1 cellular context compared by ENCODE assay signal in the genomic region with DNA sequence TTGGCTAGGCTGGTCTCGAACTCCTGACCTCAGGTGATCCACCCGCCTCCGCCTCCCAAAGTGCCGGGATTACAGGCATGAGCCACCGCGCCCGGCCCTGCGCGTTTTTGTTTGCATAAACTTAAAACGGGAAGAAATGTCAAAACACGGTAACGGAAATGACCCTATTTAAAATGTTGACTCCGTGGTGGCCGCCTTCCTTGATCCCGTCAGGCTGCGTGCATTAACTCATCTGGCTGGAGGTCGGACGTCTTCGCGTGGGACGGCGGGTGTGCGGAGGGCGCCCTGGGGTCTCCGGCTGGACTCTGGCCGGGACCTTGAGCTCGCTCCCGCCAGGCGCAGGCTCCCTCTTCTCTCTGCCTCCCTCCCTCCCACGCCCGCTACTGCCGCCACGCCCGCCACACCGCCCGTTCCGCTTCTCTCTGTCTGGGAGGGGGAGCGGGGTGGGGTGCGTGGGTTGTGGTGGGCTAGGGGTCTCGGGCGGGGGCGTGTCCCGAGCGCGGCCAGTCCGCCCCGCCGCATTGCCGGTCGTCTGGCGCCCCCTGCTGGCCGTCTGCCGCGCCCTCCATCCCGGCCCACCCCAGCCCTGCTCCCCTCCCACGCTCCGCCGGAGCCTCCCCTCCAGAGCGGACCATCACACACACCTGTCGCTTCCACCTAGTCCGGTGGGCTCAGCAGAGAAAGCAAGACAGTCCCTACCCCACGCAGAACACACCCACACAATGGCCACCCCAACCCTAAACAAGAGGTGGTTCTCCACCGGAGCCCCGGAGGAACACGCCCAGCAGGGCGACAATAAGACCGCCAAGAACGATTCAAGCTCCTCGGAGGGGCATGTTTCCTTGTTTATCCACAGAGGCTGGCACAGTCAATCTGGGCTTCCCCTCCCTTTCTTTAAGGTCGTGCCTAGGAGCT.
A peak's percentile ranks its signal among the peaks of the same experiment; 100 is the strongest.
TF ChIP-seq lines count a peak whose summit lies in the region.

No MANE protein-coding gene starts in this region.

TF ChIP-seq in HepG2, 621 proteins besides CTCF, POLR2A, EP300 and RAD21 (continued from another document and continues in another):
- TF ChIP-seq, protein P1, sequence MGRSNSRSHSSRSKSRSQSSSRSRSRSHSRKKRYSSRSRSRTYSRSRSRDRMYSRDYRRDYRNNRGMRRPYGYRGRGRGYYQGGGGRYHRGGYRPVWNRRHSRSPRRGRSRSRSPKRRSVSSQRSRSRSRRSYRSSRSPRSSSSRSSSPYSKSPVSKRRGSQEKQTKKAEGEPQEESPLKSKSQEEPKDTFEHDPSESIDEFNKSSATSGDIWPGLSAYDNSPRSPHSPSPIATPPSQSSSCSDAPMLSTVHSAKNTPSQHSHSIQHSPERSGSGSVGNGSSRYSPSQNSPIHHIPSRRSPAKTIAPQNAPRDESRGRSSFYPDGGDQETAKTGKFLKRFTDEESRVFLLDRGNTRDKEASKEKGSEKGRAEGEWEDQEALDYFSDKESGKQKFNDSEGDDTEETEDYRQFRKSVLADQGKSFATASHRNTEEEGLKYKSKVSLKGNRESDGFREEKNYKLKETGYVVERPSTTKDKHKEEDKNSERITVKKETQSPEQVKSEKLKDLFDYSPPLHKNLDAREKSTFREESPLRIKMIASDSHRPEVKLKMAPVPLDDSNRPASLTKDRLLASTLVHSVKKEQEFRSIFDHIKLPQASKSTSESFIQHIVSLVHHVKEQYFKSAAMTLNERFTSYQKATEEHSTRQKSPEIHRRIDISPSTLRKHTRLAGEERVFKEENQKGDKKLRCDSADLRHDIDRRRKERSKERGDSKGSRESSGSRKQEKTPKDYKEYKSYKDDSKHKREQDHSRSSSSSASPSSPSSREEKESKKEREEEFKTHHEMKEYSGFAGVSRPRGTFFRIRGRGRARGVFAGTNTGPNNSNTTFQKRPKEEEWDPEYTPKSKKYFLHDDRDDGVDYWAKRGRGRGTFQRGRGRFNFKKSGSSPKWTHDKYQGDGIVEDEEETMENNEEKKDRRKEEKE (IDR thresholded peaks at IDR 0.05), result no peak
- peak; percentile 41; the same call in 1 of the 2 replicates for TF ChIP-seq ZNF816 (CRISPR knock-in tag; IDR thresholded peaks at IDR 0.05; ENCODE audit: borderline replicate concordance)
- 0 out of 2 replicates have a peak, but pooled peaks have one; percentile 40 for TF ChIP-seq ZSCAN29 (CRISPR knock-in tag; conservative IDR thresholded peaks at IDR 0.05)
- no peak for TF ChIP-seq SP140L (CRISPR knock-in tag; IDR thresholded peaks at IDR 0.05; ENCODE audit: borderline replicate concordance)
- TF ChIP-seq FOSL1 (CRISPR knock-in tag; IDR thresholded peaks at IDR 0.05; ENCODE audit: borderline replicate concordance), result no peak
- no peak for TF ChIP-seq ARNT2 (CRISPR knock-in tag; IDR thresholded peaks at IDR 0.05; ENCODE audit: low read depth)
- TF ChIP-seq ZNF737 (CRISPR knock-in tag; IDR thresholded peaks at IDR 0.05; ENCODE audit: borderline replicate concordance), result no peak
- TF ChIP-seq ZFYVE20 (CRISPR knock-in tag; IDR thresholded peaks at IDR 0.05; ENCODE audit: borderline replicate concordance, low read depth), result no peak
- no peak for TF ChIP-seq NR1H2 (CRISPR knock-in tag; IDR thresholded peaks at IDR 0.05; ENCODE audit: borderline replicate concordance, low read depth)
- TF ChIP-seq RFX1 (IDR thresholded peaks at IDR 0.05), result no peak
- TF ChIP-seq REPIN1 (CRISPR knock-in tag; IDR thresholded peaks at IDR 0.05; ENCODE audit: borderline replicate concordance, low read depth), result 0 out of 2 replicates have a peak, but pooled peaks have one; percentile 48
- TF ChIP-seq, protein P2, sequence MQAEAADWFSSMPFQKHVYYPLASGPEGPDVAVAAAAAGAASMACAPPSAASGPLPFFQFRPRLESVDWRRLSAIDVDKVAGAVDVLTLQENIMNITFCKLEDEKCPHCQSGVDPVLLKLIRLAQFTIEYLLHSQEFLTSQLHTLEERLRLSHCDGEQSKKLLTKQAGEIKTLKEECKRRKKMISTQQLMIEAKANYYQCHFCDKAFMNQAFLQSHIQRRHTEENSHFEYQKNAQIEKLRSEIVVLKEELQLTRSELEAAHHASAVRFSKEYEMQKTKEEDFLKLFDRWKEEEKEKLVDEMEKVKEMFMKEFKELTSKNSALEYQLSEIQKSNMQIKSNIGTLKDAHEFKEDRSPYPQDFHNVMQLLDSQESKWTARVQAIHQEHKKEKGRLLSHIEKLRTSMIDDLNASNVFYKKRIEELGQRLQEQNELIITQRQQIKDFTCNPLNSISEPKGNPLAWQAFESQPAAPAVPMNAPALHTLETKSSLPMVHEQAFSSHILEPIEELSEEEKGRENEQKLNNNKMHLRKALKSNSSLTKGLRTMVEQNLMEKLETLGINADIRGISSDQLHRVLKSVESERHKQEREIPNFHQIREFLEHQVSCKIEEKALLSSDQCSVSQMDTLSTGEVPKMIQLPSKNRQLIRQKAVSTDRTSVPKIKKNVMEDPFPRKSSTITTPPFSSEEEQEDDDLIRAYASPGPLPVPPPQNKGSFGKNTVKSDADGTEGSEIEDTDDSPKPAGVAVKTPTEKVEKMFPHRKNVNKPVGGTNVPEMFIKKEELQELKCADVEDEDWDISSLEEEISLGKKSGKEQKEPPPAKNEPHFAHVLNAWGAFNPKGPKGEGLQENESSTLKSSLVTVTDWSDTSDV (CRISPR knock-in tag; IDR thresholded peaks at IDR 0.05), result no peak
- TF ChIP-seq NFKBIZ (CRISPR knock-in tag; IDR thresholded peaks at IDR 0.05), result no peak
- TF ChIP-seq, protein P3, sequence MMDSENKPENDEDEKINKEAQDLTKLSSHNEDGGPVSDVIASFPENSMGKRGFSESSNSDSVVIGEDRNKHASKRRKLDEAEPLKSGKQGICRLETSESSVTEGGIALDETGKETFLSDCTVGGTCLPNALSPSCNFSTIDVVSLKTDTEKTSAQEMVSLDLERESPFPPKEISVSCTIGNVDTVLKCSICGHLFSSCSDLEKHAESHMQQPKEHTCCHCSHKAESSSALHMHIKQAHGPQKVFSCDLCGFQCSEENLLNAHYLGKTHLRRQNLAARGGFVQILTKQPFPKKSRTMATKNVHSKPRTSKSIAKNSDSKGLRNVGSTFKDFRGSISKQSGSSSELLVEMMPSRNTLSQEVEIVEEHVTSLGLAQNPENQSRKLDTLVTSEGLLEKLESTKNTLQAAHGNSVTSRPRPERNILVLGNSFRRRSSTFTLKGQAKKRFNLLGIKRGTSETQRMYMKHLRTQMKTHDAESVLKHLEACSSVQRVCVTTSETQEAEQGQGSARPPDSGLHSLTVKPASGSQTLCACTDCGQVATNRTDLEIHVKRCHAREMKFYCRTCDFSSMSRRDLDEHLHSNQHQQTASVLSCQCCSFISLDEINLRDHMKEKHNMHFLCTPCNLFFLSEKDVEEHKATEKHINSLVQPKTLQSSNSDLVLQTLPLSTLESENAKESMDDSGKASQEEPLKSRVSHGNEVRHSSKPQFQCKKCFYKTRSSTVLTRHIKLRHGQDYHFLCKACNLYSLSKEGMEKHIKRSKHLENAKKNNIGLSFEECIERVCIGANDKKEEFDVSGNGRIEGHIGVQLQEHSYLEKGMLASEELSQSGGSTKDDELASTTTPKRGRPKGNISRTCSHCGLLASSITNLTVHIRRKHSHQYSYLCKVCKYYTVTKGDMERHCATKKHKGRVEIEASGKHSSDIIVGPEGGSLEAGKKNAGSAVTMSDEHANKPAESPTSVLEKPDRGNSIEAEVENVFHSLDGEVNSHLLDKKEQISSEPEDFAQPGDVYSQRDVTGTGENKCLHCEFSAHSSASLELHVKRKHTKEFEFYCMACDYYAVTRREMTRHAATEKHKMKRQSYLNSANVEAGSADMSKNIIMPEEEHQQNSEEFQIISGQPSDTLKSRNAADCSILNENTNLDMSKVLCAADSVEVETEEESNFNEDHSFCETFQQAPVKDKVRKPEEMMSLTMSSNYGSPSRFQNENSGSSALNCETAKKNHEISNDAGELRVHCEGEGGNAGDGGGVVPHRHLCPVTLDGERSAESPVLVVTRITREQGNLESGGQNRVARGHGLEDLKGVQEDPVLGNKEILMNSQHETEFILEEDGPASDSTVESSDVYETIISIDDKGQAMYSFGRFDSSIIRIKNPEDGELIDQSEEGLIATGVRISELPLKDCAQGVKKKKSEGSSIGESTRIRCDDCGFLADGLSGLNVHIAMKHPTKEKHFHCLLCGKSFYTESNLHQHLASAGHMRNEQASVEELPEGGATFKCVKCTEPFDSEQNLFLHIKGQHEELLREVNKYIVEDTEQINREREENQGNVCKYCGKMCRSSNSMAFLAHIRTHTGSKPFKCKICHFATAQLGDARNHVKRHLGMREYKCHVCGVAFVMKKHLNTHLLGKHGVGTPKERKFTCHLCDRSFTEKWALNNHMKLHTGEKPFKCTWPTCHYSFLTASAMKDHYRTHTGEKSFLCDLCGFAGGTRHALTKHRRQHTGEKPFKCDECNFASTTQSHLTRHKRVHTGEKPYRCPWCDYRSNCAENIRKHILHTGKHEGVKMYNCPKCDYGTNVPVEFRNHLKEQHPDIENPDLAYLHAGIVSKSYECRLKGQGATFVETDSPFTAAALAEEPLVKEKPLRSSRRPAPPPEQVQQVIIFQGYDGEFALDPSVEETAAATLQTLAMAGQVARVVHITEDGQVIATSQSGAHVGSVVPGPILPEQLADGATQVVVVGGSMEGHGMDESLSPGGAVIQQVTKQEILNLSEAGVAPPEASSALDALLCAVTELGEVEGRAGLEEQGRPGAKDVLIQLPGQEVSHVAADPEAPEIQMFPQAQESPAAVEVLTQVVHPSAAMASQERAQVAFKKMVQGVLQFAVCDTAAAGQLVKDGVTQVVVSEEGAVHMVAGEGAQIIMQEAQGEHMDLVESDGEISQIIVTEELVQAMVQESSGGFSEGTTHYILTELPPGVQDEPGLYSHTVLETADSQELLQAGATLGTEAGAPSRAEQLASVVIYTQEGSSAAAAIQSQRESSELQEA (CRISPR knock-in tag; IDR thresholded peaks at IDR 0.05; ENCODE audit: not compliant biosample characterization), result no peak
- TF ChIP-seq, protein P4, sequence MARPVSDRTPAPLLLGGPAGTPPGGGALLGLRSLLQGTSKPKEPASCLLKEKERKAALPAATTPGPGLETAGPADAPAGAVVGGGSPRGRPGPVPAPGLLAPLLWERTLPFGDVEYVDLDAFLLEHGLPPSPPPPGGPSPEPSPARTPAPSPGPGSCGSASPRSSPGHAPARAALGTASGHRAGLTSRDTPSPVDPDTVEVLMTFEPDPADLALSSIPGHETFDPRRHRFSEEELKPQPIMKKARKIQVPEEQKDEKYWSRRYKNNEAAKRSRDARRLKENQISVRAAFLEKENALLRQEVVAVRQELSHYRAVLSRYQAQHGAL (CRISPR knock-in tag; IDR thresholded peaks at IDR 0.05; ENCODE audit: not compliant biosample characterization), result no peak
- TF ChIP-seq EED (CRISPR knock-in tag; IDR thresholded peaks at IDR 0.05), result no peak
- no peak for TF ChIP-seq ZNF468 (CRISPR knock-in tag; IDR thresholded peaks at IDR 0.05)
- TF ChIP-seq, protein P5, sequence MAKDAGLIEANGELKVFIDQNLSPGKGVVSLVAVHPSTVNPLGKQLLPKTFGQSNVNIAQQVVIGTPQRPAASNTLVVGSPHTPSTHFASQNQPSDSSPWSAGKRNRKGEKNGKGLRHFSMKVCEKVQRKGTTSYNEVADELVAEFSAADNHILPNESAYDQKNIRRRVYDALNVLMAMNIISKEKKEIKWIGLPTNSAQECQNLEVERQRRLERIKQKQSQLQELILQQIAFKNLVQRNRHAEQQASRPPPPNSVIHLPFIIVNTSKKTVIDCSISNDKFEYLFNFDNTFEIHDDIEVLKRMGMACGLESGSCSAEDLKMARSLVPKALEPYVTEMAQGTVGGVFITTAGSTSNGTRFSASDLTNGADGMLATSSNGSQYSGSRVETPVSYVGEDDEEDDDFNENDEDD (CRISPR knock-in tag; IDR thresholded peaks at IDR 0.05; ENCODE audit: borderline replicate concordance), result no peak
- TF ChIP-seq ZNF230 (CRISPR knock-in tag; IDR thresholded peaks at IDR 0.05), result 0 out of 2 replicates have a peak, but pooled peaks have one; percentile 43
- TF ChIP-seq ZNF530 (CRISPR knock-in tag; IDR thresholded peaks at IDR 0.05; ENCODE audit: low read depth), result no peak
- TF ChIP-seq ZBTB7A (CRISPR knock-in tag; IDR thresholded peaks at IDR 0.05), result peak; percentile 100
- peak; percentile 78; the same call in 1 of the 2 replicates for TF ChIP-seq ZMYM3 (CRISPR knock-in tag; IDR thresholded peaks at IDR 0.05)
- TF ChIP-seq MLLT10 (CRISPR knock-in tag; IDR thresholded peaks at IDR 0.05), result no peak
- no peak for TF ChIP-seq YY1 (IDR thresholded peaks at IDR 0.05; ENCODE audit: insufficient read depth, insufficient replicate concordance, low read depth, low read length)
- no peak for TF ChIP-seq NR2F1 (CRISPR knock-in tag; IDR thresholded peaks at IDR 0.05)
- TF ChIP-seq ZZZ3 (CRISPR knock-in tag; IDR thresholded peaks at IDR 0.05; ENCODE audit: borderline replicate concordance), result 0 out of 2 replicates have a peak, but pooled peaks have one; percentile 36
- TF ChIP-seq, protein P6, sequence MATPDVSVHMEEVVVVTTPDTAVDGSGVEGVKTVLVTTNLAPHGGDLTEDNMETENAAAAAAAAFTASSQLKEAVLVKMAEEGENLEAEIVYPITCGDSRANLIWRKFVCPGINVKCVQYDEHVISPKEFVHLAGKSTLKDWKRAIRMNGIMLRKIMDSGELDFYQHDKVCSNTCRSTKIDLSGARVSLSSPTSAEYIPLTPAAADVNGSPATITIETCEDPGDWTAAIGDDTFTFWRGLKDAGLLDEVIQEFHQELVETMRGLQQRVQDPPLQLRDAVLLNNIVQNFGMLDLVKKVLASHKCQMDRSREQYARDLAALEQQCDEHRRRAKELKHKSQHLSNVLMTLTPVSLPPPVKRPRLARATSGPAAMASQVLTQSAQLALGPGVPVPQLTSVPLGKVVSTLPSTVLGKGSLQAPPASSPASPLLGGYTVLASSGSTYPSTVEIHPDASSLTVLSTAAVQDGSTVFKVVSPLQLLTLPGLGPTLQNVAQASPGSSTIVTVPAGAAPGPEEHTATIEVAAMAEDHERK (CRISPR knock-in tag; IDR thresholded peaks at IDR 0.05; ENCODE audit: low read depth), result no peak
- no peak for TF ChIP-seq ZNF878 (CRISPR knock-in tag; IDR thresholded peaks at IDR 0.05)
- TF ChIP-seq ZNF274 (CRISPR knock-in tag; IDR thresholded peaks at IDR 0.05), result no peak
- TF ChIP-seq KDM5B (CRISPR knock-in tag; IDR thresholded peaks at IDR 0.05; ENCODE audit: borderline replicate concordance), result peak; percentile 47; the same call in 1 of the 2 replicates
- no peak for TF ChIP-seq ZNF24 (IDR thresholded peaks at IDR 0.05)
- TF ChIP-seq ZNF101 (CRISPR knock-in tag; IDR thresholded peaks at IDR 0.05; ENCODE audit: borderline replicate concordance, low read depth), result no peak
- TF ChIP-seq POGZ (CRISPR knock-in tag; IDR thresholded peaks at IDR 0.05), result no peak; the same call in 1 of the 2 replicates
- TF ChIP-seq HMG20A (CRISPR knock-in tag; IDR thresholded peaks at IDR 0.05; ENCODE audit: borderline replicate concordance), result 0 out of 2 replicates have a peak, but pooled peaks have one; percentile 22
- TF ChIP-seq, protein P7, sequence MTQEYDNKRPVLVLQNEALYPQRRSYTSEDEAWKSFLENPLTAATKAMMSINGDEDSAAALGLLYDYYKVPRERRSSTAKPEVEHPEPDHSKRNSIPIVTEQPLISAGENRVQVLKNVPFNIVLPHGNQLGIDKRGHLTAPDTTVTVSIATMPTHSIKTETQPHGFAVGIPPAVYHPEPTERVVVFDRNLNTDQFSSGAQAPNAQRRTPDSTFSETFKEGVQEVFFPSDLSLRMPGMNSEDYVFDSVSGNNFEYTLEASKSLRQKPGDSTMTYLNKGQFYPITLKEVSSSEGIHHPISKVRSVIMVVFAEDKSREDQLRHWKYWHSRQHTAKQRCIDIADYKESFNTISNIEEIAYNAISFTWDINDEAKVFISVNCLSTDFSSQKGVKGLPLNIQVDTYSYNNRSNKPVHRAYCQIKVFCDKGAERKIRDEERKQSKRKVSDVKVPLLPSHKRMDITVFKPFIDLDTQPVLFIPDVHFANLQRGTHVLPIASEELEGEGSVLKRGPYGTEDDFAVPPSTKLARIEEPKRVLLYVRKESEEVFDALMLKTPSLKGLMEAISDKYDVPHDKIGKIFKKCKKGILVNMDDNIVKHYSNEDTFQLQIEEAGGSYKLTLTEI (CRISPR knock-in tag; conservative IDR thresholded peaks at IDR 0.05), result no peak
- TF ChIP-seq CAMTA2 (CRISPR knock-in tag; IDR thresholded peaks at IDR 0.05; ENCODE audit: borderline replicate concordance), result no peak
